Comparison of ENCODE assay signal across 26 cellular contexts in the genomic region with DNA sequence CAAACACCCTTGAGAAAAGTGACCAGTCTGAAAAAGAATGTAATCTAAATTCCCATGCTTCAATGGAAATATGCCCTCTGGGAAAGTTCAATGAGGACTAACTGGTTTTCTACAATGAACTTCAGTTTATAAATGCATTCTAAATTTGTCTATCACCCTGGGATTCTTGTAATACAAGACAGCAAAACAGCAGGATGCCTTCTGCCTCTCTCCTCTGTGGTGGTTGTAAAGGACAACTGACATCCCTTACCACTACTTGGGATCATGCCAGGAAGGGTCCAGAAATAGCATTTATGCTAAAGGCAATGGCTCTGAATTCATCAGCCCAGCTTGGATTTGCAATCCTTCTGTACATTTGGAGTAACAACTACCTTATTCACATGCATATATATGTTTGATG.
"Had no signal": no experiment of that assay in that cellular context is flagged by ENCODE, and none has a peak within 500 bp of the region (broad histone marks: within the 10 kb centered on the region; RNA-seq: fewer than 3 reads in every experiment).

No MANE protein-coding gene starts in this region.

- H3K27ac Mint-ChIP-seq: IgD-negative memory B cell had no signal

- DNase-seq: Kasumi-1, MM.1S, MV-4-11, NCI-H1048, NCI-H1105, NCI-H1417, NCI-H1436 treated with DMSO at 0.1 percent for 48 hours, NCI-H1694, NCI-H187 treated with DMSO at 0.1 percent for 48 hours, NCI-H2029 treated with DMSO at 0.1 percent for 48 hours, NCI-H2171, NCI-H226, NCI-H446, NCI-H510A, NCI-H524 treated with DMSO at 0.1 percent for 48 hours, NCI-H69, NCI-H774, SHP77, SK-N-SH had no signal

- H3K4me2 ChIP-seq: KMS-11, SK-N-SH had no signal

- H3K27ac ChIP-seq: HL-60, KMS-11, RWPE1 had no signal

- H3K36me3 Mint-ChIP-seq: IgD-negative memory B cell had no signal

- H3K27me3 Mint-ChIP-seq: IgD-negative memory B cell had no signal

- H3K9ac ChIP-seq: KMS-11, SK-N-SH had no signal

- FAIRE-seq: HTR-8/SVneo, K562, RCC 7860 had no signal

- H3K4me3 Mint-ChIP-seq: IgD-negative memory B cell had no signal

- H3K9me3 ChIP-seq: SK-N-SH had no signal

- H3K4me3 ChIP-seq: K562 had no signal
